In the genomic region with DNA sequence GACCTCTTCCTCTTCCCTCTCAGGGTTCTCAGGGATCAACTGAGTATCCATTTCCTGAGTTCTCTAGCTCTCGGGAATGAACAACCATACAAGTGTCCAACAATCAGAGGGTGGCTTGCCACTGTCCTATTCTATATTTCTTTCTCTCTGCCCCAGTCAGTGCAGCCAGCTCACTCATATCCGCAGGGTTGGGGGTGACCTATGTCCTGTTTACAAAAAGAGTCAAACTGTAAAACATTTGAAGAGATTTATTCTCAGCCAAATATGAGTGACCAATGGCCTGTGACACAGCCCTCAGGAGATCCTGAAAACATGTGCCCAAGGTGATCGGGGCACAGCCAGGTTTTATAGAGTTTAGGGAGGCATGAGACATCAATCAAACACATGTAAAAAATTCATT, we compare ENCODE assay signal across 1 cellular context.
TF ChIP-seq lines count a peak whose summit lies in the region.

No MANE protein-coding gene starts in this region.

TF ChIP-seq in GM23338, 12 proteins besides CTCF, POLR2A, EP300 and RAD21 (continued from another document):
- TF ChIP-seq CREB1 (CRISPR knock-in tag; IDR thresholded peaks at IDR 0.05; ENCODE audit: low read depth) = no peak
- no peak for TF ChIP-seq STAT1 (IDR thresholded peaks at IDR 0.05; ENCODE audit: unreplicated experiment)
